ENCODE assay signal across 36 cellular contexts in the genomic region with DNA sequence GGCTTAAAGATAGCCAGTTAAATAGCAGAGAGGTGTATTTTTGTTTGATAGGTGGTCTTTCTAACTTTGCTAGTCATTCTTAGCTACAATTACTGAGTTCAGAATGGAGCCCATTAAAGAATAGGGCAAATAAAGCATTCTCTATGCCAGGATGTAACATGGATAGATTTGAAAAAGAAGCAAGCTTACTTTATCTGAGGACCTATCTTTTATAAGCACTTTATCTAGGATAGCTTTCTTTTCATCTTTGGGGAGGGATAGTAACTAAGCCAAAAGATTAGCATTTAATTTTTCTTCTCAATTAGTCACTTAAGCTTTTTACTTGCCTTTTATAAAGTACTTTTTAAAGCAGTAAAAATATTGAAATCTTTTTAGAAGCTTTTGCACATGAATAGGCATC.
"Had no signal": no experiment of that assay in that cellular context is flagged by ENCODE, and none has a peak within 500 bp of the region (broad histone marks: within the 10 kb centered on the region; RNA-seq: fewer than 3 reads in every experiment).

No MANE protein-coding gene starts in this region.

- H3K9me3 ChIP-seq: MG63 had no signal

- DNase-seq: Kasumi-1, MG63, MM.1S, MV-4-11, NCI-H1048, NCI-H1092, NCI-H1092 treated with DMSO at 0.1 percent for 48 hours, NCI-H1105, NCI-H1105 treated with DMSO at 0.1 percent for 48 hours, NCI-H1417, NCI-H1417 treated with DMSO at 0.1 percent for 48 hours, NCI-H1436, NCI-H1436 treated with DMSO at 0.1 percent for 48 hours, NCI-H146, NCI-H1694, NCI-H1694 treated with DMSO at 0.1 percent for 48 hours, NCI-H187, NCI-H187 treated with DMSO at 0.1 percent for 48 hours, NCI-H1930, NCI-H2029, NCI-H2029 treated with DMSO at 0.1 percent for 48 hours, NCI-H2081, NCI-H2081 treated with DMSO at 0.1 percent for 48 hours, NCI-H2107, NCI-H2171, NCI-H2171 treated with DMSO at 0.1 percent for 48 hours, NCI-H2227 treated with DMSO at 0.1 percent for 48 hours, NCI-H226, NCI-H345, NCI-H446, NCI-H446 treated with DMSO at 0.1 percent for 48 hours, NCI-H510A, NCI-H510A treated with DMSO at 0.1 percent for 48 hours, NCI-H524, NCI-H524 treated with DMSO at 0.1 percent for 48 hours, NCI-H526 had no signal

- H3K4me3 ChIP-seq: MG63 had no signal

- H3K27me3 ChIP-seq: MG63 had no signal

- H3K36me3 ChIP-seq: MG63 had no signal
